In the genomic region with DNA sequence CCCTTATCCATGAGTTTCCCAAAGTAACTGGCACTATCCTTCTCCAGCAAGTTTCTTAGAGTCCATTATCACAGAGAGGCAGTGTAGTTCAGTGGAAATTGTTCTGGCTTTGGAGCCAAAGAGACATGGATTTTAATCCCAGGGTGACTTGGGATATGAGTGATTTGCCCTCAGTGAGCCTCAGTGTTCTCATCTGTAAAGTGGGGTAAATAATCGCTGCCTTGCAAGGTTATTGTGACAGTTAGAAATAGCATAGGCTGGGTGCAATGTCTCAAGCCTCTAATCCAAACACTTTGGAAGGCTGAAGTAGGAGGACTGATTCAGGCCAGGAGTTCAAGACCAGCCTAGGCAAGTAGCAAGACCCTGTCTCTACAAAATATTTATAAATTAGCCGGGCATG, we compare ENCODE assay signal across 1 cellular context.
TF ChIP-seq lines count a peak whose summit lies in the region.

No MANE protein-coding gene starts in this region.

TF ChIP-seq in HCT116, 20 proteins besides CTCF, POLR2A, EP300 and RAD21 (continued from another document):
- TF ChIP-seq REST (IDR thresholded peaks at IDR 0.05; ENCODE audit: low read depth) (no peak), CBX3 (IDR thresholded peaks at IDR 0.05; ENCODE audit: low read depth) (no peak), SIN3A (IDR thresholded peaks at IDR 0.05; ENCODE audit: low read depth) (no peak), YY1 (IDR thresholded peaks at IDR 0.05; ENCODE audit: extremely low read depth, insufficient replicate concordance, low read depth, low read length) (no peak), ATF3 (IDR thresholded peaks at IDR 0.05) (no peak), EGR1 (IDR thresholded peaks at IDR 0.05; ENCODE audit: low read depth) (no peak)
